In genomic region chr2:238596571-238597551, GRCh38 we compare ENCODE assay signal across 9 cellular contexts.
DNase-seq lines count a peak whose midpoint lies in the region; ATAC-seq and TF ChIP-seq lines count a peak whose summit lies in the region.
"Had no signal": no experiment of that assay in that cellular context is flagged by ENCODE, and none has a peak within 500 bp of the region (broad histone marks: within the 10 kb centered on the region; RNA-seq: fewer than 3 reads in every experiment).

No MANE protein-coding gene starts in this region.

- no peak overlapping the region for H3K27ac Mint-ChIP-seq in Calu3 (ENCODE audit: unreplicated experiment)

- TF ChIP-seq CTCF in Calu3 (IDR thresholded peaks at IDR 0.05; ENCODE audit: unreplicated experiment) (no peak), gastroesophageal sphincter (IDR thresholded peaks at IDR 0.05) (no peak), prostate gland (IDR thresholded peaks at IDR 0.05) (peak in 1 of 4 experiments; percentile 21)

- H3K4me1 ChIP-seq in gastroesophageal sphincter = peaks cover 10 to 64% (median 18%) of the 10 kb centered on the region in 3 donors
- peaks cover 14% of the 10 kb centered on the region for H3K4me1 ChIP-seq in prostate gland (replicated peaks)

- H3K36me3 ChIP-seq in gastroesophageal sphincter (no peaks in the 10 kb centered on the region), prostate gland (no peaks in the 10 kb centered on the region)

- 37 to 47% methylated on average over 7 to 22 of the region's 24 CpGs for WGBS in gastroesophageal sphincter (ENCODE audit: low coverage in 1 of 2), 2 donors
- WGBS in prostate gland = 8% methylated on average over 24 of the region's 24 CpGs

- H3K27me3 ChIP-seq in gastroesophageal sphincter = no peaks in the 10 kb centered on the region
- H3K27me3 ChIP-seq in prostate gland (replicated peaks; ENCODE audit: insufficient read depth) = no peaks in the 10 kb centered on the region

- H3K27ac ChIP-seq in gastroesophageal sphincter (peak overlapping the region; percentile 88 to 97 (median 92)), prostate gland (peak overlapping the region; percentile 76 to 88)

- intact Hi-C loops in Calu3 (cut with micrococcal nuclease; ENCODE audit: unreplicated experiment) = no loop called here
- intact Hi-C loops in prostate gland (cut with DNase I) = loop anchor here (2.0 to 10.0 kb wide), 3 partner anchors 70 to 188 kb away; no protein-coding TSS in a partner anchor

- H3K9me3 Mint-ChIP-seq in Calu3 (ENCODE audit: low read depth, unreplicated experiment) = no peaks in the 10 kb centered on the region

- DNase-seq in Calu3 (peak; percentile 43), prostate gland (ENCODE audit: low spot score) (peak; percentile 90), AML-193 (lab: John Stamatoyannopoulos, UW) (no peak), OCI-M2 (lab: John Stamatoyannopoulos, UW; ENCODE audit: unreplicated experiment) (no peak)
- DNase-seq: effector CD8-positive, alpha-beta T cell had no signal

- TF ChIP-seq EP300 in gastroesophageal sphincter (IDR thresholded peaks at IDR 0.05) = peak; percentile 60

- no peak overlapping the region for H3K4me3 Mint-ChIP-seq in Calu3 (ENCODE audit: low read depth, unreplicated experiment)

- no peak overlapping the region for H3K4me3 ChIP-seq in gastroesophageal sphincter
- H3K4me3 ChIP-seq in prostate gland = no peak overlapping the region

- ATAC-seq in SK-N-SH treated with all-trans-retinoic acid at 6 μM for 48 hours (peak; percentile 98), gastroesophageal sphincter (peak; percentile 81), HG03025 (IDR thresholded peaks at IDR 0.05; ENCODE audit: low FRiP score, unreplicated experiment) (no peak), GM21717 (IDR thresholded peaks at IDR 0.05; ENCODE audit: unreplicated experiment) (no peak)

- peaks cover 18% of the 10 kb centered on the region for H3K4me1 Mint-ChIP-seq in Calu3 (ENCODE audit: low read depth, unreplicated experiment)

- TF ChIP-seq POLR2A in gastroesophageal sphincter (IDR thresholded peaks at IDR 0.05) (peak in 1 of 2 donors; percentile 18), prostate gland (IDR thresholded peaks at IDR 0.05) (peak; percentile 19)

- CTCF ChIA-PET in Calu3 (lab: Charles Lee) = interaction anchor here (0.8 to 0.9 kb wide), 2 partner anchors 69 to 188 kb away, joined by 3 to 5 read pairs; no protein-coding TSS in a partner anchor

- H3K9me3 ChIP-seq in gastroesophageal sphincter (no peaks in the 10 kb centered on the region), prostate gland (no peaks in the 10 kb centered on the region)

- BruUV-seq in Calu3 (replicated peaks; lab: Mats Ljungman, UMichigan) = no TSS peak

- no peaks in the 10 kb centered on the region for H3K27me3 Mint-ChIP-seq in Calu3 (ENCODE audit: unreplicated experiment)

- no peaks in the 10 kb centered on the region for H3K36me3 Mint-ChIP-seq in Calu3 (ENCODE audit: insufficient read depth, unreplicated experiment)

TF ChIP-seq in SK-N-SH treated with all-trans-retinoic acid at 6 μM for 48 hours, 23 proteins besides CTCF, POLR2A, EP300 and RAD21 (continues in another document):
- no peak for TF ChIP-seq CSRNP3 (CRISPR knock-in tag; IDR thresholded peaks at IDR 0.05)
- no peak for TF ChIP-seq ZFP3 (CRISPR knock-in tag; IDR thresholded peaks at IDR 0.05)
- no peak for TF ChIP-seq ZNF70 (CRISPR knock-in tag; IDR thresholded peaks at IDR 0.05)
- no peak for TF ChIP-seq RARB (CRISPR knock-in tag; IDR thresholded peaks at IDR 0.05)
- TF ChIP-seq CSDC2 (CRISPR knock-in tag; IDR thresholded peaks at IDR 0.05) = no peak
- TF ChIP-seq ISL1 (CRISPR knock-in tag; IDR thresholded peaks at IDR 0.05) = peak; percentile 80
- TF ChIP-seq ESRRG (CRISPR knock-in tag; IDR thresholded peaks at IDR 0.05) = no peak
- TF ChIP-seq TOX (CRISPR knock-in tag; IDR thresholded peaks at IDR 0.05; ENCODE audit: borderline replicate concordance) = peak; percentile 37; the same call in 1 of the 2 replicates
- TF ChIP-seq PPARA (CRISPR knock-in tag; IDR thresholded peaks at IDR 0.05; ENCODE audit: borderline replicate concordance) = no peak
- TF ChIP-seq ZC3H10 (CRISPR knock-in tag; IDR thresholded peaks at IDR 0.05) = peak; percentile 65; the same call in 1 of the 2 replicates
- TF ChIP-seq ZNF8 (CRISPR knock-in tag; IDR thresholded peaks at IDR 0.05) = no peak
- no peak for TF ChIP-seq TCF4 (CRISPR knock-in tag; IDR thresholded peaks at IDR 0.05; ENCODE audit: borderline replicate concordance)
- no peak for TF ChIP-seq POU6F1 (CRISPR knock-in tag; IDR thresholded peaks at IDR 0.05; ENCODE audit: borderline replicate concordance, low read depth)
- TF ChIP-seq PATZ1 (CRISPR knock-in tag; IDR thresholded peaks at IDR 0.05; ENCODE audit: borderline replicate concordance) = no peak
- TF ChIP-seq BACH2 (CRISPR knock-in tag; IDR thresholded peaks at IDR 0.05; ENCODE audit: borderline replicate concordance) = no peak
- no peak for TF ChIP-seq ZFP30 (CRISPR knock-in tag; IDR thresholded peaks at IDR 0.05)
- TF ChIP-seq GLIS3 (CRISPR knock-in tag; IDR thresholded peaks at IDR 0.05) = no peak
- no peak for TF ChIP-seq SNAI2 (CRISPR knock-in tag; IDR thresholded peaks at IDR 0.05)
- TF ChIP-seq ZNF565 (CRISPR knock-in tag; conservative IDR thresholded peaks at IDR 0.05; ENCODE audit: low read depth) = no peak
- no peak for TF ChIP-seq ARNTL (CRISPR knock-in tag; IDR thresholded peaks at IDR 0.05; ENCODE audit: borderline replicate concordance, low read depth)
- TF ChIP-seq CREB5 (CRISPR knock-in tag; IDR thresholded peaks at IDR 0.05; ENCODE audit: low read depth) = no peak
- TF ChIP-seq OSR1 (CRISPR knock-in tag; IDR thresholded peaks at IDR 0.05) = no peak

Comparison
In these comparisons a context has a peak if more than half of its experiments do, and no peak if none do; other contexts are left out.
1. DNase-seq: peak in Calu3 (single experiment) and prostate gland (single experiment); none in AML-193 (0 of 2) and OCI-M2 (single experiment).
2. ATAC-seq: peak in SK-N-SH treated with all-trans-retinoic acid at 6 μM for 48 hours (single experiment) and gastroesophageal sphincter (single experiment); none in HG03025 (single experiment) and GM21717 (single experiment).